ENCODE assay signal across 14 cellular contexts in genomic region chr6:170006524-170007467, GRCh38.
DNase-seq lines count a peak whose midpoint lies in the region; ATAC-seq and TF ChIP-seq lines count a peak whose summit lies in the region.
"Had no signal": no experiment of that assay in that cellular context is flagged by ENCODE, and none has a peak within 500 bp of the region (broad histone marks: within the 10 kb centered on the region; RNA-seq: fewer than 3 reads in every experiment).

No MANE protein-coding gene starts in this region.

- H3K9me3 Mint-ChIP-seq in CD4-positive, alpha-beta memory T cell, result peaks cover 0 to 34% (median 19%) of the 10 kb centered on the region in 8 donors

- ATAC-seq in foreskin keratinocyte (peak; percentile 77), GM21529 (IDR thresholded peaks at IDR 0.05; ENCODE audit: unreplicated experiment) (no peak), HG02981 (IDR thresholded peaks at IDR 0.05; ENCODE audit: unreplicated experiment) (no peak)
- ATAC-seq: right cardiac atrium had no signal

- peak; percentile 93 for DNase-seq in H7
- DNase-seq in NCI-H2171 treated with DMSO at 0.1 percent for 48 hours (lab: John Stamatoyannopoulos, UW), result peak; percentile 31
- peak in 1 of 2 donors; percentile 29 for DNase-seq in foreskin keratinocyte
- DNase-seq in osteoblast (ENCODE audit: insufficient read length, low spot score, missing footprints), result peak; percentile 62
- no peak for DNase-seq in CD4-positive, alpha-beta memory T cell
- no peak for DNase-seq in GF-D8 (lab: John Stamatoyannopoulos, UW)
- DNase-seq: central memory CD4-positive, alpha-beta T cell; MM.1S; right cardiac atrium had no signal

- H3K9me3 ChIP-seq in osteoblast (ENCODE audit: low read depth, low read length), result no peaks in the 10 kb centered on the region
- H3K9me3 ChIP-seq in CD4-positive, alpha-beta memory T cell (ENCODE audit: control insufficient read depth in 1 of 2, low read length in 2 of 2), result peaks cover 0 to 19% of the 10 kb centered on the region in 2 donors

- no peak overlapping the region for H2AFZ ChIP-seq in osteoblast (ENCODE audit: low read length)

- POLR2A ChIA-PET in CD4-positive, alpha-beta memory T cell (lab: Charles Lee; ENCODE audit: partially characterized antibody), result no interaction called here

- intact Hi-C loops in CD4-positive, alpha-beta memory T cell (cut with micrococcal nuclease), result no loop called here

- no peaks in the 10 kb centered on the region for H4K20me1 ChIP-seq in osteoblast (ENCODE audit: insufficient read depth, low read length)

- no peak overlapping the region for H3K4me3 Mint-ChIP-seq in CD4-positive, alpha-beta memory T cell

- H3K79me2 ChIP-seq in osteoblast (ENCODE audit: insufficient read depth, low read length), result no peaks in the 10 kb centered on the region

- H3K4me2 ChIP-seq in osteoblast (ENCODE audit: insufficient read depth, low read length), result no peak overlapping the region

- CTCF ChIA-PET in CD4-positive, alpha-beta memory T cell (lab: Charles Lee; ENCODE audit: partially characterized antibody), result no interaction called here

- H3K36me3 Mint-ChIP-seq in CD4-positive, alpha-beta memory T cell, result peaks cover 0 to 6% of the 10 kb centered on the region in 2 donors

- peaks cover 3 to 9% of the 10 kb centered on the region in 2 donors for H3K27me3 Mint-ChIP-seq in CD4-positive, alpha-beta memory T cell

- no peak overlapping the region for H3K27ac Mint-ChIP-seq in CD4-positive, alpha-beta memory T cell
- H3K27ac Mint-ChIP-seq: activated naive CD4-positive, alpha-beta T cell treated with anti-CD3 and anti-CD28 coated beads, Interleukin-2, amount 50 U/mL, for 72 hours had no signal

- H3K4me1 ChIP-seq in foreskin keratinocyte (no peaks in the 10 kb centered on the region), osteoblast (ENCODE audit: insufficient read depth, low read length) (no peaks in the 10 kb centered on the region)
- no peaks in the 10 kb centered on the region for H3K4me1 ChIP-seq in CD4-positive, alpha-beta memory T cell (ENCODE audit: insufficient read depth, low read length)
- H3K4me1 ChIP-seq: SJSA1 had no signal

- H3K27ac ChIP-seq in foreskin keratinocyte, result no peak overlapping the region
- no peak overlapping the region for H3K27ac ChIP-seq in osteoblast (ENCODE audit: low read depth, low read length)
- no peak overlapping the region for H3K27ac ChIP-seq in CD4-positive, alpha-beta memory T cell (ENCODE audit: low read depth, low read length)
- H3K27ac ChIP-seq: epithelial cell of prostate, SJSA1 had no signal

- TF ChIP-seq CTCF in foreskin keratinocyte (conservative IDR thresholded peaks at IDR 0.05) (no peak), osteoblast (IDR thresholded peaks at IDR 0.05; ENCODE audit: extremely low read depth, low read depth, low read length) (no peak)

- peaks cover 2% of the 10 kb centered on the region; the same call in 1 of the 2 replicates for H3K27me3 ChIP-seq in H7 (ENCODE audit: control insufficient read depth, insufficient read depth, low read length)
- no peaks in the 10 kb centered on the region for H3K27me3 ChIP-seq in foreskin keratinocyte
- H3K27me3 ChIP-seq in osteoblast (ENCODE audit: insufficient read depth, low read length), result no peaks in the 10 kb centered on the region
- H3K27me3 ChIP-seq in CD4-positive, alpha-beta memory T cell (ENCODE audit: insufficient read depth, low read length), result no peaks in the 10 kb centered on the region
- H3K27me3 ChIP-seq: SJSA1 had no signal

- H3K36me3 ChIP-seq in H7 (replicated peaks; ENCODE audit: control insufficient read depth, insufficient read depth, low read length) (no peaks in the 10 kb centered on the region), osteoblast (ENCODE audit: insufficient read depth, low read length) (no peaks in the 10 kb centered on the region)
- no peaks in the 10 kb centered on the region for H3K36me3 ChIP-seq in CD4-positive, alpha-beta memory T cell (ENCODE audit: insufficient read depth, low read length)
- H3K36me3 ChIP-seq: SJSA1 had no signal

- no peak overlapping the region for H3K4me3 ChIP-seq in H7 (ENCODE audit: insufficient read depth, low read depth, low read length)
- no peak overlapping the region for H3K4me3 ChIP-seq in osteoblast (ENCODE audit: insufficient read depth, low read length)
- no peak overlapping the region for H3K4me3 ChIP-seq in CD4-positive, alpha-beta memory T cell (ENCODE audit: low read length in 2 of 2)
- H3K4me3 ChIP-seq: SJSA1 had no signal

- no peaks in the 10 kb centered on the region for H3K4me1 Mint-ChIP-seq in CD4-positive, alpha-beta memory T cell

Comparison
In these comparisons a context has a peak if more than half of its experiments do, and no peak if none do; other contexts are left out.
1. DNase-seq: peak in H7 (single experiment), NCI-H2171 treated with DMSO at 0.1 percent for 48 hours (single experiment) and osteoblast (single experiment); none in CD4-positive, alpha-beta memory T cell (0 of 5) and GF-D8 (single experiment).